Comparison of ENCODE assay signal across 1 cellular context in the genomic region with DNA sequence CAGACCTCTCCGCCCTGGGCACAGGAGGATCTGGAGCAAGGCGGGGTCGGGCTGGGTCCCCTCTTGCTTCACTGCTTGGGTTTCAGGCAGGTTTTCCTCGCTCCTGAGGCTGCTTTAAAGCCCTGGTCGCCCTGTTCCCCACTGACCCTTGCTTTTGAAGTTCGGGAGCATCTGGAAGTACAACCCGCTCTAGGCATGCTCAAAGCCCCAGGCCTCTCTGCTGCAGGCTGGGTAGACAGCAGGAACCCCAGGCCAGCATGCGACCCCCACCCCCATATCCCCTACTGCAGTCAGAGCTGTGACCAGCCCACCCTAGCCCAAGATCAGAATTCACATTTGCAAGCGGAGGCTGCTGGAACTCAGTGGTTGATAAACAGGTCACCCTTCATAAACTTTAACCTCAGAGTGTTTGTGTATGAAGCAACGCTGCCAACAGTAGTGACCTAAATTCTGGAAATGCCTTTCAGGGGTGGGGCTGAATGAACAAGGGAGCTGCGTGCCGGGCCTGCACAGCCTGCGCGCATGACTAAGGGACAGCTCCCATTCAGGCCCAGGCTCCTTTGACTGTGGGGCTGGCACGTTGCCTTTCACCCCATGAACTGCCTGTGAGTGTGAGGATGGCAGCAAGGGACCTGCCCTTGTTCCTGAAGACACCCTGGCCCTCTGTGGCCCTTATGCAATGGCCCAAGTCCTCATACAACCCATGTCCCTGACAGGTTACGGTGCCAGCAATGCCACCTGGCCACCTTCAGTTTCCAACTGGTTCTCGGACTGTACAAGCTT.
TF ChIP-seq lines count a peak whose summit lies in the region.

No MANE protein-coding gene starts in this region.

TF ChIP-seq in HepG2, 621 proteins besides CTCF, POLR2A, EP300 and RAD21 (continued from another document and continues in another):
- TF ChIP-seq AHDC1 (CRISPR knock-in tag; IDR thresholded peaks at IDR 0.05; ENCODE audit: borderline replicate concordance) (peak; percentile 87), JUND (CRISPR knock-in tag; IDR thresholded peaks at IDR 0.05) (peak; percentile 58; the same call in 1 of the 2 replicates), ZNF205 (CRISPR knock-in tag; IDR thresholded peaks at IDR 0.05) (peak; percentile 43; the same call in 1 of the 2 replicates), FOXK2 (IDR thresholded peaks at IDR 0.05) (0 out of 2 replicates have a peak, but pooled peaks have one; percentile 17), DNMT1 (CRISPR knock-in tag; IDR thresholded peaks at IDR 0.05) (no peak), NFKB2 (CRISPR knock-in tag; IDR thresholded peaks at IDR 0.05; ENCODE audit: borderline replicate concordance) (0 out of 2 replicates have a peak, but pooled peaks have one; percentile 64), U2AF2 (IDR thresholded peaks at IDR 0.05; ENCODE audit: low read depth, low read length) (no peak), ZNF709 (CRISPR knock-in tag; IDR thresholded peaks at IDR 0.05) (peak; percentile 49; the same call in 1 of the 2 replicates), SOX6 (IDR thresholded peaks at IDR 0.05) (no peak), SOX6 (CRISPR knock-in tag; IDR thresholded peaks at IDR 0.05) (peak; percentile 94), ZNF777 (CRISPR knock-in tag; IDR thresholded peaks at IDR 0.05) (0 out of 2 replicates have a peak, but pooled peaks have one; percentile 15), RORA (CRISPR knock-in tag; IDR thresholded peaks at IDR 0.05) (peak; percentile 100), ZBTB4 (CRISPR knock-in tag; IDR thresholded peaks at IDR 0.05; ENCODE audit: borderline replicate concordance) (peak; percentile 71; the same call in 1 of the 2 replicates), MIXL1 (CRISPR knock-in tag; IDR thresholded peaks at IDR 0.05) (peak; percentile 63; the same call in 1 of the 2 replicates), NR2F2 (IDR thresholded peaks at IDR 0.05; ENCODE audit: borderline replicate concordance, low read depth) (peak; percentile 84), ZNF644 (CRISPR knock-in tag; IDR thresholded peaks at IDR 0.05; ENCODE audit: low read depth) (0 out of 2 replicates have a peak, but pooled peaks have one; percentile 6), TOPORS (CRISPR knock-in tag; IDR thresholded peaks at IDR 0.05) (peak; percentile 86), ETS1 (CRISPR knock-in tag; IDR thresholded peaks at IDR 0.05) (no peak), ATF3 (CRISPR knock-in tag; IDR thresholded peaks at IDR 0.05) (peak; percentile 22; the same call in 1 of the 2 replicates), FOXO1 (CRISPR knock-in tag; IDR thresholded peaks at IDR 0.05) (peak; percentile 96)
- TF ChIP-seq, protein P1, sequence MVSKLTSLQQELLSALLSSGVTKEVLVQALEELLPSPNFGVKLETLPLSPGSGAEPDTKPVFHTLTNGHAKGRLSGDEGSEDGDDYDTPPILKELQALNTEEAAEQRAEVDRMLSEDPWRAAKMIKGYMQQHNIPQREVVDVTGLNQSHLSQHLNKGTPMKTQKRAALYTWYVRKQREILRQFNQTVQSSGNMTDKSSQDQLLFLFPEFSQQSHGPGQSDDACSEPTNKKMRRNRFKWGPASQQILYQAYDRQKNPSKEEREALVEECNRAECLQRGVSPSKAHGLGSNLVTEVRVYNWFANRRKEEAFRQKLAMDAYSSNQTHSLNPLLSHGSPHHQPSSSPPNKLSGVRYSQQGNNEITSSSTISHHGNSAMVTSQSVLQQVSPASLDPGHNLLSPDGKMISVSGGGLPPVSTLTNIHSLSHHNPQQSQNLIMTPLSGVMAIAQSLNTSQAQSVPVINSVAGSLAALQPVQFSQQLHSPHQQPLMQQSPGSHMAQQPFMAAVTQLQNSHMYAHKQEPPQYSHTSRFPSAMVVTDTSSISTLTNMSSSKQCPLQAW (CRISPR knock-in tag; IDR thresholded peaks at IDR 0.05), result peak; percentile 77
- TF ChIP-seq, protein P2, sequence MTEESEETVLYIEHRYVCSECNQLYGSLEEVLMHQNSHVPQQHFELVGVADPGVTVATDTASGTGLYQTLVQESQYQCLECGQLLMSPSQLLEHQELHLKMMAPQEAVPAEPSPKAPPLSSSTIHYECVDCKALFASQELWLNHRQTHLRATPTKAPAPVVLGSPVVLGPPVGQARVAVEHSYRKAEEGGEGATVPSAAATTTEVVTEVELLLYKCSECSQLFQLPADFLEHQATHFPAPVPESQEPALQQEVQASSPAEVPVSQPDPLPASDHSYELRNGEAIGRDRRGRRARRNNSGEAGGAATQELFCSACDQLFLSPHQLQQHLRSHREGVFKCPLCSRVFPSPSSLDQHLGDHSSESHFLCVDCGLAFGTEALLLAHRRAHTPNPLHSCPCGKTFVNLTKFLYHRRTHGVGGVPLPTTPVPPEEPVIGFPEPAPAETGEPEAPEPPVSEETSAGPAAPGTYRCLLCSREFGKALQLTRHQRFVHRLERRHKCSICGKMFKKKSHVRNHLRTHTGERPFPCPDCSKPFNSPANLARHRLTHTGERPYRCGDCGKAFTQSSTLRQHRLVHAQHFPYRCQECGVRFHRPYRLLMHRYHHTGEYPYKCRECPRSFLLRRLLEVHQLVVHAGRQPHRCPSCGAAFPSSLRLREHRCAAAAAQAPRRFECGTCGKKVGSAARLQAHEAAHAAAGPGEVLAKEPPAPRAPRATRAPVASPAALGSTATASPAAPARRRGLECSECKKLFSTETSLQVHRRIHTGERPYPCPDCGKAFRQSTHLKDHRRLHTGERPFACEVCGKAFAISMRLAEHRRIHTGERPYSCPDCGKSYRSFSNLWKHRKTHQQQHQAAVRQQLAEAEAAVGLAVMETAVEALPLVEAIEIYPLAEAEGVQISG (CRISPR knock-in tag; IDR thresholded peaks at IDR 0.05), result peak; percentile 81
- TF ChIP-seq, protein P3, sequence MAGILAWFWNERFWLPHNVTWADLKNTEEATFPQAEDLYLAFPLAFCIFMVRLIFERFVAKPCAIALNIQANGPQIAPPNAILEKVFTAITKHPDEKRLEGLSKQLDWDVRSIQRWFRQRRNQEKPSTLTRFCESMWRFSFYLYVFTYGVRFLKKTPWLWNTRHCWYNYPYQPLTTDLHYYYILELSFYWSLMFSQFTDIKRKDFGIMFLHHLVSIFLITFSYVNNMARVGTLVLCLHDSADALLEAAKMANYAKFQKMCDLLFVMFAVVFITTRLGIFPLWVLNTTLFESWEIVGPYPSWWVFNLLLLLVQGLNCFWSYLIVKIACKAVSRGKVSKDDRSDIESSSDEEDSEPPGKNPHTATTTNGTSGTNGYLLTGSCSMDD (CRISPR knock-in tag; IDR thresholded peaks at IDR 0.05), result peak; percentile 69; the same call in 1 of the 2 replicates
- TF ChIP-seq, protein P4, sequence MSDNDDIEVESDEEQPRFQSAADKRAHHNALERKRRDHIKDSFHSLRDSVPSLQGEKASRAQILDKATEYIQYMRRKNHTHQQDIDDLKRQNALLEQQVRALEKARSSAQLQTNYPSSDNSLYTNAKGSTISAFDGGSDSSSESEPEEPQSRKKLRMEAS (IDR thresholded peaks at IDR 0.05), result peak; percentile 96
- TF ChIP-seq, protein P5, sequence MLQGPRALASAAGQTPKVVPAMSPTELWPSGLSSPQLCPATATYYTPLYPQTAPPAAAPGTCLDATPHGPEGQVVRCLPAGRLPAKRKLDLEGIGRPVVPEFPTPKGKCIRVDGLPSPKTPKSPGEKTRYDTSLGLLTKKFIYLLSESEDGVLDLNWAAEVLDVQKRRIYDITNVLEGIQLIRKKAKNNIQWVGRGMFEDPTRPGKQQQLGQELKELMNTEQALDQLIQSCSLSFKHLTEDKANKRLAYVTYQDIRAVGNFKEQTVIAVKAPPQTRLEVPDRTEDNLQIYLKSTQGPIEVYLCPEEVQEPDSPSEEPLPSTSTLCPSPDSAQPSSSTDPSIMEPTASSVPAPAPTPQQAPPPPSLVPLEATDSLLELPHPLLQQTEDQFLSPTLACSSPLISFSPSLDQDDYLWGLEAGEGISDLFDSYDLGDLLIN (CRISPR knock-in tag; IDR thresholded peaks at IDR 0.05; ENCODE audit: borderline replicate concordance), result no peak
- TF ChIP-seq, protein P6, sequence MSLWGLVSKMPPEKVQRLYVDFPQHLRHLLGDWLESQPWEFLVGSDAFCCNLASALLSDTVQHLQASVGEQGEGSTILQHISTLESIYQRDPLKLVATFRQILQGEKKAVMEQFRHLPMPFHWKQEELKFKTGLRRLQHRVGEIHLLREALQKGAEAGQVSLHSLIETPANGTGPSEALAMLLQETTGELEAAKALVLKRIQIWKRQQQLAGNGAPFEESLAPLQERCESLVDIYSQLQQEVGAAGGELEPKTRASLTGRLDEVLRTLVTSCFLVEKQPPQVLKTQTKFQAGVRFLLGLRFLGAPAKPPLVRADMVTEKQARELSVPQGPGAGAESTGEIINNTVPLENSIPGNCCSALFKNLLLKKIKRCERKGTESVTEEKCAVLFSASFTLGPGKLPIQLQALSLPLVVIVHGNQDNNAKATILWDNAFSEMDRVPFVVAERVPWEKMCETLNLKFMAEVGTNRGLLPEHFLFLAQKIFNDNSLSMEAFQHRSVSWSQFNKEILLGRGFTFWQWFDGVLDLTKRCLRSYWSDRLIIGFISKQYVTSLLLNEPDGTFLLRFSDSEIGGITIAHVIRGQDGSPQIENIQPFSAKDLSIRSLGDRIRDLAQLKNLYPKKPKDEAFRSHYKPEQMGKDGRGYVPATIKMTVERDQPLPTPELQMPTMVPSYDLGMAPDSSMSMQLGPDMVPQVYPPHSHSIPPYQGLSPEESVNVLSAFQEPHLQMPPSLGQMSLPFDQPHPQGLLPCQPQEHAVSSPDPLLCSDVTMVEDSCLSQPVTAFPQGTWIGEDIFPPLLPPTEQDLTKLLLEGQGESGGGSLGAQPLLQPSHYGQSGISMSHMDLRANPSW (CRISPR knock-in tag; IDR thresholded peaks at IDR 0.05; ENCODE audit: borderline replicate concordance), result peak; percentile 87; the same call in 1 of the 2 replicates
